35 cellular contexts compared by ENCODE assay signal in the genomic region with DNA sequence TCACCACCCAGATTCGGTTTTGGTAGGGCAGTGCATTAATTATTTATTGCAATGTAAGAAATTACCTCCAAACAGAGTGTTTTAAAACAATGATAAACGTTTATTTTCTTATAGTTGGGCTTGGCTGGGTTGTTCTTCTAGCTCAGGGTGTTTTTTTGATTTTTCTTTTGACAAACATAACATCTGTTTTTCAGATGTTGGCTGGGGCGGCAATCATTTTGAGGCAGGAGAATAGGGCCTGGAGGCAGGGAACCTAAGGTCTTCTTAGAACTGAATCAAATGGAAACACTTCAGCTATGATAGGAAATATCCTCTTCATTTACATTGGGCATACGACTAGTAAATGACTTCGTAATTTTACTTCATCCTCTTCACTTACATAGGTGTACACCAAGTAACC.
"Had no signal": no experiment of that assay in that cellular context is flagged by ENCODE, and none has a peak within 500 bp of the region (broad histone marks: within the 10 kb centered on the region; RNA-seq: fewer than 3 reads in every experiment).

No MANE protein-coding gene starts in this region.

- H3K27me3 Mint-ChIP-seq: activated CD4-positive, alpha-beta T cell treated with anti-CD3 and anti-CD28 coated beads, Interleukin-2, amount 10 ng/mL, durations not matched to agents 7 days and 5 days; activated naive CD4-positive, alpha-beta T cell treated with anti-CD3 and anti-CD28 coated beads, Interleukin-2, amount 10 ng/mL, durations not matched to agents 7 days and 5 days; activated naive CD4-positive, alpha-beta T cell treated with anti-CD3 and anti-CD28 coated beads, Interleukin-2, amount 50 U/mL, for 24 hours; activated naive CD8-positive, alpha-beta T cell; brain had no signal

- H3K9me3 ChIP-seq: ascending aorta had no signal

- H3K9me3 Mint-ChIP-seq: activated naive CD4-positive, alpha-beta T cell treated with anti-CD3 and anti-CD28 coated beads, Interleukin-2, amount 50 U/mL, for 24 hours; activated T-cell treated with anti-CD3 and anti-CD28 coated beads, Interleukin-2, amount 50 U/mL, for 24 hours; central memory CD8-positive, alpha-beta T cell; T-cell had no signal

- H3K27ac ChIP-seq: ascending aorta, cardiac muscle cell, WERI-Rb-1 had no signal

- H3K36me3 Mint-ChIP-seq: activated naive CD4-positive, alpha-beta T cell treated with anti-CD3 and anti-CD28 coated beads, Interleukin-2, amount 10 ng/mL, durations not matched to agents 7 days and 5 days; activated naive CD4-positive, alpha-beta T cell treated with anti-CD3 and anti-CD28 coated beads, Interleukin-2, amount 50 U/mL, for 24 hours; activated naive CD8-positive, alpha-beta T cell; activated naive CD8-positive, alpha-beta T cell treated with anti-CD3 and anti-CD28 coated beads, Interleukin-2, amount 10 ng/mL, durations not matched to agents 7 days and 5 days; brain; T-cell had no signal

- DNase-seq: activated CD4-positive, alpha-beta memory T cell treated with anti-CD3 and anti-CD28 coated beads, Interleukin-2, amount 10 ng/mL, durations not matched to agents 7 days and 5 days; activated CD4-positive, alpha-beta T cell treated with anti-CD3 and anti-CD28 coated beads for 1 hour; activated CD4-positive, alpha-beta T cell treated with anti-CD3 and anti-CD28 coated beads for 36 hours; activated CD4-positive, alpha-beta T cell treated with anti-CD3 and anti-CD28 coated beads for 48 hours; activated CD4-positive, alpha-beta T cell treated with anti-CD3 and anti-CD28 coated beads, Interleukin-2, amount 10 ng/mL, durations not matched to agents 7 days and 5 days; activated CD4-positive, alpha-beta T cell treated with anti-CD3 and anti-CD28 coated beads, Interleukin-2, amount 50 U/mL, for 48 hours; activated CD4-positive, CD25-positive, alpha-beta regulatory T cell; activated CD8-positive, alpha-beta memory T cell treated with anti-CD3 and anti-CD28 coated beads for 24 hours; activated CD8-positive, alpha-beta memory T cell treated with anti-CD3 and anti-CD28 coated beads, Interleukin-2, amount 10 ng/mL, durations not matched to agents 7 days and 5 days; activated CD8-positive, alpha-beta memory T cell treated with anti-CD3 and anti-CD28 coated beads, Interleukin-2, amount 50 U/mL, for 48 hours; activated CD8-positive, alpha-beta T cell treated with anti-CD3 and anti-CD28 coated beads, Interleukin-2, amount 10 ng/mL, durations not matched to agents 7 days and 5 days; activated effector memory CD4-positive, alpha-beta T cell treated with Interleukin-2 at 50 U/mL for 16 hours; activated gamma-delta T cell; activated naive CD4-positive, alpha-beta T cell treated with anti-CD3 and anti-CD28 coated beads, Interleukin-2, amount 10 ng/mL, durations not matched to agents 7 days and 5 days; activated naive CD4-positive, alpha-beta T cell treated with Interleukin-2 at 50 U/mL for 16 hours; activated naive CD8-positive, alpha-beta T cell treated with anti-CD3 and anti-CD28 coated beads, Interleukin-2, amount 10 ng/mL, durations not matched to agents 7 days and 5 days; activated naive CD8-positive, alpha-beta T cell treated with anti-CD3 and anti-CD28 coated beads, Interleukin-2, amount 50 U/mL, for 24 hours; activated T-cell treated with anti-CD3 and anti-CD28 coated beads, Interleukin-2, amount 50 U/mL, for 24 hours; activated T-cell treated with anti-CD3 and anti-CD28 coated beads, Interleukin-2, amount 50 U/mL, for 48 hours; amygdala; anterior cingulate cortex; caudate nucleus; cerebellar nuclear complex; T-cell; T-helper 17 cell; WERI-Rb-1 had no signal

- H3K27me3 ChIP-seq: ascending aorta, cardiac muscle cell had no signal

- H3K4me3 ChIP-seq: ascending aorta, cardiac muscle cell had no signal

- ATAC-seq: activated CD4-positive, alpha-beta T cell treated with anti-CD3 and anti-CD28 coated beads for 36 hours; activated CD4-positive, CD25-positive, alpha-beta regulatory T cell treated with anti-CD3 and anti-CD28 coated beads, Interleukin-2, amount 50 U/mL, for 24 hours; activated CD8-positive, alpha-beta memory T cell treated with anti-CD3 and anti-CD28 coated beads, Interleukin-2, amount 10 ng/mL, durations not matched to agents 7 days and 5 days; activated CD8-positive, alpha-beta T cell treated with anti-CD3 and anti-CD28 coated beads, Interleukin-2, amount 10 ng/mL, durations not matched to agents 7 days and 5 days; activated naive CD8-positive, alpha-beta T cell treated with anti-CD3 and anti-CD28 coated beads, Interleukin-2, amount 50 U/mL, for 24 hours; T-cell; T-helper 17 cell; WTC11 had no signal

- H3K27ac Mint-ChIP-seq: activated CD4-positive, alpha-beta memory T cell treated with anti-CD3 and anti-CD28 coated beads, Interleukin-2, amount 10 ng/mL, durations not matched to agents 7 days and 5 days; activated CD4-positive, alpha-beta T cell treated with anti-CD3 and anti-CD28 coated beads for 36 hours; activated CD4-positive, alpha-beta T cell treated with anti-CD3 and anti-CD28 coated beads, Interleukin-2, amount 10 ng/mL, durations not matched to agents 7 days and 5 days; activated CD8-positive, alpha-beta memory T cell treated with anti-CD3 and anti-CD28 coated beads, Interleukin-2, amount 10 ng/mL, durations not matched to agents 7 days and 5 days; activated CD8-positive, alpha-beta T cell treated with anti-CD3 and anti-CD28 coated beads, Interleukin-2, amount 10 ng/mL, durations not matched to agents 7 days and 5 days; activated naive CD4-positive, alpha-beta T cell treated with anti-CD3 and anti-CD28 coated beads, Interleukin-2, amount 10 ng/mL, durations not matched to agents 7 days and 5 days; activated naive CD4-positive, alpha-beta T cell treated with anti-CD3 and anti-CD28 coated beads, Interleukin-2, amount 50 U/mL, for 24 hours; activated naive CD8-positive, alpha-beta T cell; activated naive CD8-positive, alpha-beta T cell treated with anti-CD3 and anti-CD28 coated beads, Interleukin-2, amount 10 ng/mL, durations not matched to agents 7 days and 5 days; activated naive CD8-positive, alpha-beta T cell treated with anti-CD3 and anti-CD28 coated beads, Interleukin-2, amount 50 U/mL, for 24 hours; activated T-cell treated with anti-CD3 and anti-CD28 coated beads, Interleukin-2, amount 50 U/mL, for 24 hours; activated T-helper 2 cell treated with anti-CD3 and anti-CD28 coated beads, Interferon-gamma antibody, Interleukin-2, Interleukin-4, amounts not matched to agents 10 μg/mL and 5 μg/mL and 100 μg/mL, durations not matched to agents 14 hours and 24 hours and 36 hours; T-cell; T-helper 17 cell; WTC11 had no signal

- H3K4me1 Mint-ChIP-seq: activated CD4-positive, alpha-beta T cell treated with anti-CD3 and anti-CD28 coated beads, Interleukin-2, amount 10 ng/mL, durations not matched to agents 7 days and 5 days; activated naive CD4-positive, alpha-beta T cell treated with anti-CD3 and anti-CD28 coated beads, Interleukin-2, amount 10 ng/mL, durations not matched to agents 7 days and 5 days; activated naive CD8-positive, alpha-beta T cell treated with anti-CD3 and anti-CD28 coated beads, Interleukin-2, amount 10 ng/mL, durations not matched to agents 7 days and 5 days; brain; T-cell; T-helper 17 cell had no signal

- H3K36me3 ChIP-seq: ascending aorta, cardiac muscle cell, WERI-Rb-1 had no signal

- H3K4me3 Mint-ChIP-seq: activated CD4-positive, alpha-beta memory T cell treated with anti-CD3 and anti-CD28 coated beads, Interleukin-2, amount 10 ng/mL, durations not matched to agents 7 days and 5 days; activated CD4-positive, alpha-beta T cell treated with anti-CD3 and anti-CD28 coated beads for 36 hours; activated CD4-positive, alpha-beta T cell treated with anti-CD3 and anti-CD28 coated beads, Interleukin-2, amount 10 ng/mL, durations not matched to agents 7 days and 5 days; activated CD8-positive, alpha-beta memory T cell treated with anti-CD3 and anti-CD28 coated beads, Interleukin-2, amount 10 ng/mL, durations not matched to agents 7 days and 5 days; activated CD8-positive, alpha-beta T cell treated with anti-CD3 and anti-CD28 coated beads, Interleukin-2, amount 10 ng/mL, durations not matched to agents 7 days and 5 days; activated naive CD4-positive, alpha-beta T cell treated with anti-CD3 and anti-CD28 coated beads, Interleukin-2, amount 10 ng/mL, durations not matched to agents 7 days and 5 days; activated naive CD4-positive, alpha-beta T cell treated with anti-CD3 and anti-CD28 coated beads, Interleukin-2, amount 50 U/mL, for 24 hours; activated naive CD8-positive, alpha-beta T cell; activated naive CD8-positive, alpha-beta T cell treated with anti-CD3 and anti-CD28 coated beads, Interleukin-2, amount 10 ng/mL, durations not matched to agents 7 days and 5 days; activated naive CD8-positive, alpha-beta T cell treated with anti-CD3 and anti-CD28 coated beads, Interleukin-2, amount 50 U/mL, for 24 hours; activated T-cell treated with anti-CD3 and anti-CD28 coated beads, Interleukin-2, amount 50 U/mL, for 24 hours; brain; central memory CD8-positive, alpha-beta T cell; T-cell; T-helper 17 cell; WTC11 had no signal
